ENCODE assay signal across 1 cellular context in genomic region chr5:15690611-15691010, GRCh38.
TF ChIP-seq lines count a peak whose summit lies in the region.

No MANE protein-coding gene starts in this region.

TF ChIP-seq in IMR-90, 13 proteins besides CTCF, POLR2A, EP300 and RAD21:
- no peak for TF ChIP-seq CEBPB (IDR thresholded peaks at IDR 0.05; ENCODE audit: low read depth, low read length)
- no peak for TF ChIP-seq FOS (IDR thresholded peaks at IDR 0.05; ENCODE audit: low read depth, low read length)
- no peak for TF ChIP-seq MXI1 (IDR thresholded peaks at IDR 0.05; ENCODE audit: borderline replicate concordance, low read depth, low read length)
- TF ChIP-seq SMC3 (IDR thresholded peaks at IDR 0.05; ENCODE audit: low read depth, low read length): no peak
- no peak for TF ChIP-seq USF2 (IDR thresholded peaks at IDR 0.05; ENCODE audit: low read depth, low read length)
- TF ChIP-seq MAFK (IDR thresholded peaks at IDR 0.05; ENCODE audit: low read depth, low read length): no peak
- TF ChIP-seq RFX5 (IDR thresholded peaks at IDR 0.05; ENCODE audit: low read depth, low read length): no peak
- no peak for TF ChIP-seq ELK1 (IDR thresholded peaks at IDR 0.05; ENCODE audit: borderline replicate concordance, low read depth, low read length)
- TF ChIP-seq CHD1 (IDR thresholded peaks at IDR 0.05; ENCODE audit: low read depth, low read length): no peak
- TF ChIP-seq MAZ (IDR thresholded peaks at IDR 0.05; ENCODE audit: borderline replicate concordance, low read depth, low read length): no peak
